7 cellular contexts compared by ENCODE assay signal in the genomic region with DNA sequence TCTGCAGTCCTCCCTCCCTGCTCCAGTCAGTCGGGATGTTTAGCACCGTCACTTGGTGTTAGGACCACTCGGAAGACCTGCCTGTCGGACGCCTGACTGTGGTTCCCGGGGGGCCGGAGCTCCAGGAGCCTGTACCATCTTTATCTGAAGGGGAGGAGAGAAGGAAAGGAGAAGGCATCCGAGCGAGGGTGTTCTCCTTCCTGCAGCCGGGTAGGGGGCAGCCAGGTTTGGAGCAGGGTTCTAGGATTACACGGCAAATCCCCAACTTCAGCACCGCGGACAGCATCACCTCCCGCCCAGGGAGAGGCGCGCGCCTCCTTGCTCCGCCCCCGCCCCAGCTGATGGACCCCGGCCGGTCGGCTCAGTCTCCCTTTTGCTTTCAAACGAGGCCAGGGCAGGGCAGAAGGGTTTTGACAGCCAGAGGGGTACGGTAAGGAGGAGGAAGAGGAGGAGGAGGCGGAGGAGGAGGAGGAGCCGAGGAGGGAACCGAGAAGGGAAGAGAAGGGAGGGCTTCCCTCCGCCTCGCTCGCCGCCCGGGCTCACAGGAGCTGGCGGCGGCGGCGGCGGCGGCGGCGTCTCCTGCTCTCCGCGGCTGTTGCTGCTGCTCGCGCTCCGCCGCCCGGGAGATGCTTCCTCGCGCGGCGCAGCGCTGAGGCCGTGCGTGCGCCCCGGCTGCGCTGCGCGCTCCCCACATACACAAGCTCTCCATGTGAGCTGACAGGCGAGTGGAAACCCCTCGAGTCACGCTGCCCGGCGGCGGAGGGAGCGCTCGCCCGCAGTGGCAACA. TPM values are rescaled to one million over a fixed set of nuclear protein-coding genes. Genes with fewer than 3 reads are reported as not detected.
A peak's percentile ranks its signal among the peaks of the same experiment; 100 is the strongest.
DNase-seq lines count a peak whose midpoint lies in the region; ATAC-seq, FAIRE-seq and TF ChIP-seq lines count a peak whose summit lies in the region.

No MANE protein-coding gene starts in this region.

- TF ChIP-seq POLR2A in H1 (IDR thresholded peaks at IDR 0.05; ENCODE audit: control extremely low read depth in 1 of 2, low read depth in 2 of 2, low read length in 2 of 2): no peak
- TF ChIP-seq POLR2A in right lobe of liver (IDR thresholded peaks at IDR 0.05): no peak

- peaks cover 5% of the 10 kb centered on the region for H3K4me1 Mint-ChIP-seq in T-helper 17 cell
- H3K4me1 Mint-ChIP-seq in stimulated activated effector memory CD8-positive, alpha-beta T cell treated with anti-CD3 and anti-CD28 coated beads, Interleukin-12 subunit alpha, Interleukin-12 subunit beta, amount 100 ng/mL, for 72 hours: peaks cover 6% of the 10 kb centered on the region

- H3K4me1 ChIP-seq in H1 (replicated peaks in 1 of 4; ENCODE audit: control insufficient read depth in 3 of 4, insufficient read depth in 4 of 4, low read length in 3 of 4) (peaks cover 0 to 7% (median 1%) of the 10 kb centered on the region in 4 experiments; a peak in 5 of 7 replicates), right lobe of liver (peaks cover 0 to 3% (median 0%) of the 10 kb centered on the region in 4 donors)

- H3K9me3 ChIP-seq in T-helper 17 cell (ENCODE audit: control insufficient read depth, low read length, poor library complexity, severe bottlenecking): no peaks in the 10 kb centered on the region
- no peaks in the 10 kb centered on the region for H3K9me3 ChIP-seq in H1 (ENCODE audit: insufficient read depth in 2 of 2, low read depth in 1 of 2, low read length in 1 of 2)
- H3K9me3 ChIP-seq in right lobe of liver: no peaks in the 10 kb centered on the region

- TF ChIP-seq CTCF in GM10266 (IDR thresholded peaks at IDR 0.05; ENCODE audit: control insufficient read depth, insufficient read depth, low read depth, missing control alignments): no peak
- peak; percentile 23 to 34 (median 29); a peak in 3 of 4 replicates for TF ChIP-seq CTCF in H1 (IDR thresholded peaks at IDR 0.05; ENCODE audit: control extremely low read depth in 1 of 3, insufficient read depth in 1 of 3, low read depth in 1 of 3, low read length in 3 of 3)
- TF ChIP-seq CTCF in right lobe of liver (IDR thresholded peaks at IDR 0.05): no peak

- no peak overlapping the region for H3K23ac ChIP-seq in H1 (ENCODE audit: insufficient read length)

- H3K4me3 ChIP-seq in H1 (ENCODE audit: extremely low read depth in 1 of 4, insufficient read depth in 2 of 4, low read depth in 3 of 4, low read length in 4 of 4): peak overlapping the region; percentile 64 to 70 (median 66)
- peak overlapping the region in 1 of 3 donors; percentile 8 for H3K4me3 ChIP-seq in right lobe of liver

- H3K9me3 Mint-ChIP-seq in stimulated activated effector memory CD8-positive, alpha-beta T cell treated with anti-CD3 and anti-CD28 coated beads, Interleukin-12 subunit alpha, Interleukin-12 subunit beta, amount 100 ng/mL, for 72 hours: peaks cover 7% of the 10 kb centered on the region

- ATAC-seq in T-helper 17 cell: peak; percentile 23
- ATAC-seq in right lobe of liver: peak in 2 of 4 donors; percentile 40 to 42
- no peak for ATAC-seq in stimulated activated effector memory CD8-positive, alpha-beta T cell treated with anti-CD3 and anti-CD28 coated beads, Interleukin-12 subunit alpha, Interleukin-12 subunit beta, amount 100 ng/mL, for 72 hours
- no peak for ATAC-seq in GM18870 (IDR thresholded peaks at IDR 0.05; ENCODE audit: unreplicated experiment)

- peak in 1 of 2 experiments; percentile 58; a peak in 1 of 3 replicates for TF ChIP-seq EP300 in H1 (IDR thresholded peaks at IDR 0.05; ENCODE audit: borderline replicate concordance in 1 of 2, low read depth in 2 of 2, low read length in 2 of 2)

- intact Hi-C loops in right lobe of liver (cut with DNase I): no loop called here

- H2AFZ ChIP-seq in H1 (ENCODE audit: low read length): peak overlapping the region; percentile 64; the same call in 1 of the 2 replicates

- no peak overlapping the region for H3K18ac ChIP-seq in H1 (ENCODE audit: extremely low read depth, low read length)

- peak; percentile 48 for FAIRE-seq in H1 (lab: Jason Lieb, UNC)

- no peak overlapping the region for H2BK12ac ChIP-seq in H1 (ENCODE audit: low read depth, low read length)

- peak; percentile 28 to 48; a peak in 3 of 4 replicates for TF ChIP-seq RAD21 in H1 (IDR thresholded peaks at IDR 0.05 in 1 of 2, conservative IDR thresholded peaks at IDR 0.05 in 1 of 2; ENCODE audit: low read depth in 2 of 2, low read length in 2 of 2)

- H4K5ac ChIP-seq in H1 (ENCODE audit: insufficient read length, low read depth, low read length): no peak overlapping the region

- DNase-seq in GM10266 (ENCODE audit: extremely low spot score): peak; percentile 45
- peak; percentile 72 for DNase-seq in KBM-7
- no peak for DNase-seq in T-helper 17 cell
- peak; percentile 76 to 97 for DNase-seq in H1 (ENCODE audit: low read depth in 1 of 2, low spot score in 2 of 2)
- DNase-seq in right lobe of liver: peak in 2 of 3 donors; percentile 19 to 55
- no peak for DNase-seq in stimulated activated effector memory CD8-positive, alpha-beta T cell treated with anti-CD3 and anti-CD28 coated beads, Interleukin-12 subunit alpha, Interleukin-12 subunit beta, amount 100 ng/mL, for 72 hours (ENCODE audit: low spot score in 2 of 2)

- in situ Hi-C loops in KBM-7 (cut with MboI; ENCODE audit: low pct_unique_long_range_greater_than_20kb, low sequenced_read_pairs): no loop called here

- 4% methylated on average over 27 of the region's 68 CpGs; no CpG with 5 or more reads in 1 of the 2 experiments for WGBS in H1 (ENCODE audit: extremely low coverage in 1 of 2, insufficient coverage in 1 of 2, insufficient read length in 1 of 2, insufficient replicate concordance in 2 of 2, low coverage in 1 of 2, low lambda C conversion rate in 2 of 2, missing lambda C conversion rate in 1 of 2), 2 experiments
- WGBS in right lobe of liver (ENCODE audit: insufficient coverage, low coverage, low lambda C conversion rate, missing lambda C conversion rate): 7% methylated on average over 18 of the region's 68 CpGs

- H3K4me3 Mint-ChIP-seq in T-helper 17 cell: peak overlapping the region; percentile 82
- peak overlapping the region; percentile 13 for H3K4me3 Mint-ChIP-seq in stimulated activated effector memory CD8-positive, alpha-beta T cell treated with anti-CD3 and anti-CD28 coated beads, Interleukin-12 subunit alpha, Interleukin-12 subunit beta, amount 100 ng/mL, for 72 hours

- POLR2A ChIA-PET in H1 (lab: Charles Lee; ENCODE audit: partially characterized antibody): interaction anchor here (0.5 to 1.3 kb wide), 3 partner anchors 10 to 454 kb away, joined by 3 to 5 read pairs (median 3); no protein-coding TSS in a partner anchor

- no peak overlapping the region for H2AK5ac ChIP-seq in H1 (ENCODE audit: low read depth, low read length)

- no peak overlapping the region for H2BK15ac ChIP-seq in H1 (ENCODE audit: low read length)

- H3K4me2 ChIP-seq in H1 (ENCODE audit: insufficient read depth in 1 of 2, low read depth in 2 of 2, low read length in 2 of 2): peak overlapping the region; percentile 90 to 99

- no peak overlapping the region for H2BK120ac ChIP-seq in H1 (replicated peaks; ENCODE audit: low read depth, low read length)

- H3K27me3 ChIP-seq in H1 (replicated peaks in 1 of 4; ENCODE audit: control insufficient read depth in 3 of 4, extremely low read depth in 1 of 4, insufficient read depth in 3 of 4, low read length in 3 of 4): peaks cover 0 to 9% (median 3%) of the 10 kb centered on the region in 4 experiments; a peak in 3 of 7 replicates
- H3K27me3 ChIP-seq in right lobe of liver: no peaks in the 10 kb centered on the region

- no peaks in the 10 kb centered on the region for H3K36me3 Mint-ChIP-seq in T-helper 17 cell (ENCODE audit: low read depth)
- no peaks in the 10 kb centered on the region for H3K36me3 Mint-ChIP-seq in stimulated activated effector memory CD8-positive, alpha-beta T cell treated with anti-CD3 and anti-CD28 coated beads, Interleukin-12 subunit alpha, Interleukin-12 subunit beta, amount 100 ng/mL, for 72 hours

- H3K9ac ChIP-seq in H1 (replicated peaks in 1 of 4; ENCODE audit: extremely low read depth in 1 of 4, low read depth in 3 of 4, low read length in 3 of 4): no peak overlapping the region

- H3K36me3 ChIP-seq in H1 (ENCODE audit: control insufficient read depth in 2 of 4, insufficient read depth in 4 of 4, low read length in 3 of 4) (no peaks in the 10 kb centered on the region), right lobe of liver (no peaks in the 10 kb centered on the region)

- no peak overlapping the region for H3K27ac ChIP-seq in H1 (ENCODE audit: low read depth, low read length)
- no peak overlapping the region for H3K27ac ChIP-seq in right lobe of liver

- no peak overlapping the region for H3K4ac ChIP-seq in H1 (replicated peaks; ENCODE audit: insufficient read length, low read depth, low read length)

- H4K20me1 ChIP-seq in H1 (replicated peaks in 1 of 2; ENCODE audit: control insufficient read depth in 1 of 2, insufficient read depth in 2 of 2, low read length in 2 of 2): peaks cover 3 to 5% of the 10 kb centered on the region in 2 experiments

- H4K8ac ChIP-seq in H1 (ENCODE audit: extremely low read depth, insufficient read depth, low read length): no peak overlapping the region

- no peak overlapping the region for H3K14ac ChIP-seq in H1 (ENCODE audit: insufficient read length)

- H3K79me1 ChIP-seq in H1 (ENCODE audit: low read depth, low read length): no peaks in the 10 kb centered on the region

- no peak overlapping the region for H3K56ac ChIP-seq in H1 (replicated peaks; ENCODE audit: insufficient read length, low read depth, low read length)

- H4K91ac ChIP-seq in H1 (replicated peaks; ENCODE audit: insufficient read length, low read length): no peak overlapping the region

- peaks cover 18% of the 10 kb centered on the region for H3K27me3 Mint-ChIP-seq in T-helper 17 cell

- H2BK20ac ChIP-seq in H1 (ENCODE audit: low read length): no peak overlapping the region

- CTCF ChIA-PET in H1 (lab: Charles Lee; ENCODE audit: partially characterized antibody): interaction anchor here (0.7 to 2.7 kb wide), 10 partner anchors 8 to 464 kb away, joined by 3 to 14 read pairs (median 3); no protein-coding TSS in a partner anchor

- no peak overlapping the region for H2BK5ac ChIP-seq in H1 (ENCODE audit: low read depth, low read length)

- no peaks in the 10 kb centered on the region for H3K79me2 ChIP-seq in H1 (ENCODE audit: control insufficient read depth in 1 of 2, insufficient read depth in 2 of 2, low read length in 2 of 2)

- peaks cover 16% of the 10 kb centered on the region for H3K23me2 ChIP-seq in H1 (ENCODE audit: low read depth, low read length)

- no peak overlapping the region for H3K27ac Mint-ChIP-seq in T-helper 17 cell
- H3K27ac Mint-ChIP-seq in stimulated activated effector memory CD8-positive, alpha-beta T cell treated with anti-CD3 and anti-CD28 coated beads, Interleukin-12 subunit alpha, Interleukin-12 subunit beta, amount 100 ng/mL, for 72 hours: no peak overlapping the region

RNA-seq across cellular contexts. Expression of gene CNTNAP2, which starts 0.7 kb away (rescaled TPM):
- under 1 TPM in 1 of 2 donors, not detected in 1; 0.37 TPM for total RNA-seq in T-helper 17 cell
- total RNA-seq in H1 (2021; fragmentation: NEBNext Ultra II Directional; extraction: Animal tissue kit (Norgen Biotek cat#: 25700)): 69.1 and 71.0 TPM in 2 replicates
- polyA plus RNA-seq in H1 (2011; rRNA removed): 22.6 and 27.9 TPM in 2 replicates
- 26.4 TPM for polyA plus RNA-seq in H1 (2011; cell fraction: cytosol; rRNA removed)
- 32.5 TPM for polyA plus RNA-seq in H1 (2011; cell fraction: nucleus; rRNA removed)
- 21.7 to 34.3 TPM (median 26.0 TPM) in 4 replicates for polyA plus RNA-seq in H1 (2012, experiment 1 of 2)
- polyA plus RNA-seq in H1 (2012, experiment 2 of 2): 3.3 TPM
- polyA plus RNA-seq in H1 (2013, experiment 1 of 2): 79.5 TPM
- 75.8 TPM for polyA plus RNA-seq in H1 (2013, experiment 2 of 2)
- polyA minus RNA-seq in H1 (2011; rRNA and poly(A)+ RNA removed): 35.1 and 45.1 TPM in 2 replicates
- 23.9 TPM for polyA minus RNA-seq in H1 (2011; cell fraction: cytosol; rRNA and poly(A)+ RNA removed)
- polyA minus RNA-seq in H1 (2011; cell fraction: nucleus; rRNA and poly(A)+ RNA removed): 65.0 TPM
- total RNA-seq in right lobe of liver: 1 to 10 TPM; 1.8 to 8.1 (median 3.9) TPM

Comparison
In these comparisons a context has a peak if more than half of its experiments do, and no peak if none do; other contexts are left out.
1. DNase-seq: peak in GM10266 (single experiment), KBM-7 (single experiment), H1 (2 of 2) and right lobe of liver (2 of 3); none in T-helper 17 cell (0 of 3) and stimulated activated effector memory CD8-positive, alpha-beta T cell treated with anti-CD3 and anti-CD28 coated beads, Interleukin-12 subunit alpha, Interleukin-12 subunit beta, amount 100 ng/mL, for 72 hours (0 of 2).
2. CTCF ChIP-seq: peak in H1 (3 of 3); none in GM10266 (single experiment) and right lobe of liver (0 of 4).